17 cellular contexts compared by ENCODE assay signal in genomic region chr6:37030599-37030998, GRCh38. TPM values are rescaled to one million over a fixed set of nuclear protein-coding genes. Genes with fewer than 3 reads are reported as not detected.
"Had no signal": no experiment of that assay in that cellular context is flagged by ENCODE, and none has a peak within 500 bp of the region (broad histone marks: within the 10 kb centered on the region; RNA-seq: fewer than 3 reads in every experiment).

No MANE protein-coding gene starts in this region.

- H3K4me1 ChIP-seq: body of pancreas, gastroesophageal sphincter, uterus had no signal

- H3K27ac ChIP-seq: body of pancreas, gastroesophageal sphincter, lower lobe of right lung, pancreas, thoracic aorta, uterus had no signal

- H3K27me3 Mint-ChIP-seq: activated naive CD4-positive, alpha-beta T cell treated with anti-CD3 and anti-CD28 coated beads, Interleukin-2, amount 50 U/mL, for 24 hours had no signal

- H3K4me3 ChIP-seq: body of pancreas, gastroesophageal sphincter, heart right ventricle, lower lobe of right lung, pancreas, thoracic aorta, uterus had no signal

- H3K9me3 Mint-ChIP-seq: activated naive CD4-positive, alpha-beta T cell treated with anti-CD3 and anti-CD28 coated beads, Interleukin-2, amount 50 U/mL, for 24 hours had no signal

- H3K36me3 Mint-ChIP-seq: activated naive CD4-positive, alpha-beta T cell treated with anti-CD3 and anti-CD28 coated beads, Interleukin-2, amount 50 U/mL, for 24 hours; mesothelial cell of epicardium had no signal

- H3K4me3 Mint-ChIP-seq: activated naive CD4-positive, alpha-beta T cell treated with anti-CD3 and anti-CD28 coated beads, Interleukin-2, amount 50 U/mL, for 24 hours; mesothelial cell of epicardium had no signal

- H3K27ac Mint-ChIP-seq: activated naive CD4-positive, alpha-beta T cell treated with anti-CD3 and anti-CD28 coated beads, Interleukin-2, amount 50 U/mL, for 24 hours; mesothelial cell of epicardium had no signal

- H3K4me1 Mint-ChIP-seq: mesothelial cell of epicardium had no signal

- H3K36me3 ChIP-seq: gastroesophageal sphincter, pancreas, thoracic aorta, uterus had no signal

- H3K27me3 ChIP-seq: body of pancreas, gastroesophageal sphincter, heart right ventricle, pancreas, uterus had no signal

- H3K9me3 ChIP-seq: body of pancreas, gastroesophageal sphincter, pancreas, thoracic aorta had no signal

- DNase-seq: activated CD4-positive, alpha-beta T cell treated with anti-CD3 and anti-CD28 coated beads, Interleukin-2, amount 50 U/mL, for 4 hours; activated CD8-positive, alpha-beta memory T cell treated with anti-CD3 and anti-CD28 coated beads, Interleukin-2, amount 50 U/mL, for 48 hours; amygdala; body of pancreas; caudate nucleus; heart right ventricle; left cardiac atrium; pancreas; uterus had no signal

- ATAC-seq: activated CD4-positive, CD25-positive, alpha-beta regulatory T cell treated with anti-CD3 and anti-CD28 coated beads, Interleukin-2, amount 50 U/mL, for 24 hours; body of pancreas; gastroesophageal sphincter; heart right ventricle; left cardiac atrium; lower lobe of right lung; pancreas; sciatic nerve had no signal

RNA-seq across cellular contexts. Expression of gene FGD2, which starts 25.1 kb away (rescaled TPM):
- total RNA-seq: mesothelial cell of epicardium, myocyte had no signal
